7 cellular contexts compared by ENCODE assay signal in the genomic region with DNA sequence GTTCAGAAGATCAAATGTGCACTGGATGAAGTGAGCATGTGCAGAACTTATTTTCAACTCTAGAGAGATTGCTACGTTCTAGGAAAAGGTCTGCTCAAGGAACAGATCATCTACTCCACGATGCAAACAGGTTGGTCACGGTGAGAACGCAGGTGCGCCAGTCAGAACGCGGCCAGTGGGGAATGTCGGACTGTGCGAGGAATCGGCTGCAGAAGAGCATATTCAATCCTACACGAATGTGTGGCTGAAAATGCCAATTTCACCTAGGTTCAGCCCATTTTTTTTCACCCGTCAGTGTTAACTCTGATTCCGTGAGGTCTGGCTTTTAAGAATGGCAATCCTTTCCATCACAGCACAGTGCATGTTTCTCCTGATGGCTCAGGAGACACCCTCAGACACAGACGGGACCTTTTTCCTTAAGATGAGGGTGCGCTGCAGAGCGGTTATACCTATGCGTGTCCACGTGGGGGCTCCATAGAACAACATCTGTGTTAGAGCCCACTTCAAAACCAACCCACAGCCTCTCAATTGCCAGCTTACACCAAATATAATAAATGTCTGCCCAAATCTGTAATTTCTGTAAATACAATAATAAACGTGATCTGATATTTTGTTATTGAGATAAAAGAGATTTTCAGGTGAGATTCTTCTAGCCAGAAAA.
DNase-seq lines count a peak whose midpoint lies in the region; FAIRE-seq and TF ChIP-seq lines count a peak whose summit lies in the region.

No MANE protein-coding gene starts in this region.

- in situ Hi-C loops in T47D (cut with HindIII; ENCODE audit: low pct_unique_long_range_greater_than_20kb, low sequenced_read_pairs) = no loop called here

- H3K27me3 ChIP-seq in Loucy (ENCODE audit: insufficient read depth, low read length, poor library complexity, severe bottlenecking) (no peaks in the 10 kb centered on the region), keratinocyte (ENCODE audit: control insufficient read depth, extremely low read depth, insufficient read depth, low read length) (peaks cover 4% of the 10 kb centered on the region)

- FAIRE-seq in keratinocyte (lab: Jason Lieb, UNC) = peak; percentile 51

- H3K79me2 ChIP-seq in Loucy (ENCODE audit: insufficient read depth, low read length) (no peaks in the 10 kb centered on the region), keratinocyte (ENCODE audit: control insufficient read depth, insufficient read depth, low read length) (no peaks in the 10 kb centered on the region)

- H4K20me1 ChIP-seq in Loucy (ENCODE audit: insufficient read depth, low read length, poor library complexity, severe bottlenecking) = no peaks in the 10 kb centered on the region
- no peaks in the 10 kb centered on the region for H4K20me1 ChIP-seq in keratinocyte (ENCODE audit: control insufficient read depth, extremely low read depth, insufficient read depth, low read length)

- no peaks in the 10 kb centered on the region for H3F3A ChIP-seq in Loucy (ENCODE audit: low read depth)

- peak; percentile 60 for TF ChIP-seq CTCF in GM10248 (IDR thresholded peaks at IDR 0.05; ENCODE audit: control extremely low read depth, extremely low read depth, low read depth, missing control alignments)
- TF ChIP-seq CTCF in Loucy (conservative IDR thresholded peaks at IDR 0.05; ENCODE audit: low read length) = peak; percentile 90
- peak; percentile 77 to 81 (median 77) for TF ChIP-seq CTCF in keratinocyte (optimal IDR thresholded peaks at IDR 0.05 in 1 of 3, IDR thresholded peaks at IDR 0.05 in 1 of 3, conservative IDR thresholded peaks at IDR 0.05 in 1 of 3; ENCODE audit: extremely low read depth in 1 of 3, insufficient read depth in 2 of 3, low read length in 3 of 3)

- POLR2A ChIA-PET in GM10248 (lab: Yijun Ruan, JAX) = no interaction called here

- CTCF ChIA-PET in GM10248 (lab: Yijun Ruan, JAX) = interaction anchor here (1.0 to 3.6 kb wide), 9 partner anchors 11 to 1007 kb away, joined by 3 to 30 read pairs (median 3); no protein-coding TSS in a partner anchor

- H3K4me2 ChIP-seq in Loucy (ENCODE audit: low read depth, low read length, poor library complexity, severe bottlenecking) (no peak overlapping the region), keratinocyte (ENCODE audit: control insufficient read depth, extremely low read depth, insufficient read depth, low read depth, low read length) (no peak overlapping the region)

- no peak overlapping the region for H3K9ac ChIP-seq in Loucy (ENCODE audit: low read depth, low read length, poor library complexity, severe bottlenecking)
- no peak overlapping the region for H3K9ac ChIP-seq in keratinocyte (ENCODE audit: control insufficient read depth, extremely low read depth, insufficient read depth, low read length)

- H3K9me1 ChIP-seq in keratinocyte (ENCODE audit: control insufficient read depth, extremely low read depth, insufficient read depth, low read length) = no peaks in the 10 kb centered on the region

- H2AFZ ChIP-seq in Loucy (ENCODE audit: low read length) = no peak overlapping the region
- H2AFZ ChIP-seq in keratinocyte (ENCODE audit: control insufficient read depth, low read length) = no peak overlapping the region

- H3K9me3 ChIP-seq in Loucy (ENCODE audit: insufficient read depth, low read depth, low read length) (no peaks in the 10 kb centered on the region), keratinocyte (ENCODE audit: control insufficient read depth, low read depth, low read length) (no peaks in the 10 kb centered on the region)

- DNase-seq in GM10248 (ENCODE audit: extremely low spot score) = peak; percentile 69
- DNase-seq in H4 (ENCODE audit: low spot score) = peak; percentile 66
- peak; percentile 70 to 79 for DNase-seq in SHP77 (lab: John Stamatoyannopoulos, UW)
- DNase-seq in T47D (ENCODE audit: low read depth in 1 of 2, low spot score in 1 of 2) = peak; percentile 71 to 73
- no peak for DNase-seq in keratinocyte (ENCODE audit: low read depth, low spot score)
- DNase-seq in stimulated activated CD4-positive, alpha-beta T cell treated with anti-CD3 and anti-CD28 coated beads, Interleukin-4, amount 100 ng/mL, for 24 hours = peak; percentile 19

- no peak overlapping the region for H3K27ac ChIP-seq in keratinocyte (ENCODE audit: control insufficient read depth, insufficient read depth, low read length)

- dilution Hi-C loops in keratinocyte (cut with MboI; ENCODE audit: extremely low pct_ligation_motif_present, low sequenced_read_pairs) = loop anchor here (25.0 kb wide), 1 partner anchor 353 kb away; no protein-coding TSS in a partner anchor

- no peaks in the 10 kb centered on the region for H3K36me3 ChIP-seq in Loucy (ENCODE audit: insufficient read depth, low read length)
- no peaks in the 10 kb centered on the region for H3K36me3 ChIP-seq in keratinocyte (ENCODE audit: control insufficient read depth in 2 of 2, extremely low read depth in 1 of 2, insufficient read depth in 2 of 2, low read length in 2 of 2)

- no peaks in the 10 kb centered on the region for H3K9me2 ChIP-seq in Loucy (replicated peaks; ENCODE audit: low read depth, low read length)

- H3K4me3 ChIP-seq in Loucy (ENCODE audit: low read length, poor library complexity, severe bottlenecking) = no peak overlapping the region
- H3K4me3 ChIP-seq in keratinocyte (ENCODE audit: control insufficient read depth in 2 of 3, extremely low read depth in 1 of 3, insufficient read depth in 2 of 3, low read depth in 1 of 3, low read length in 3 of 3) = no peak overlapping the region

- H3K4me1 ChIP-seq in Loucy (ENCODE audit: insufficient read depth, low read length, poor library complexity, severe bottlenecking) (no peaks in the 10 kb centered on the region), keratinocyte (ENCODE audit: control insufficient read depth, extremely low read depth, insufficient read depth, low read length) (peaks cover 11% of the 10 kb centered on the region)
